ENCODE assay signal across 1 cellular context in genomic region chr10:43094091-43094484, GRCh38.
TF ChIP-seq lines count a peak whose summit lies in the region.

No MANE protein-coding gene starts in this region.

TF ChIP-seq in SK-N-SH, 30 proteins besides CTCF, POLR2A, EP300 and RAD21 (continued from another document):
- TF ChIP-seq FOXM1 (IDR thresholded peaks at IDR 0.05; ENCODE audit: low read depth) = no peak
- TF ChIP-seq MXI1 (IDR thresholded peaks at IDR 0.05; ENCODE audit: low read depth, low read length) = peak; percentile 86
- no peak for TF ChIP-seq FOSL2 (IDR thresholded peaks at IDR 0.05; ENCODE audit: borderline replicate concordance, low read depth)
- no peak for TF ChIP-seq USF2 (IDR thresholded peaks at IDR 0.05; ENCODE audit: borderline replicate concordance, low read depth, low read length)
- no peak for TF ChIP-seq MEF2A (IDR thresholded peaks at IDR 0.05; ENCODE audit: borderline replicate concordance, low read depth)
- TF ChIP-seq FOXJ3 (CRISPR knock-in tag; IDR thresholded peaks at IDR 0.05) = no peak
- no peak for TF ChIP-seq RCOR1 (IDR thresholded peaks at IDR 0.05; ENCODE audit: low read length)
